ENCODE assay signal across 9 cellular contexts in the genomic region with DNA sequence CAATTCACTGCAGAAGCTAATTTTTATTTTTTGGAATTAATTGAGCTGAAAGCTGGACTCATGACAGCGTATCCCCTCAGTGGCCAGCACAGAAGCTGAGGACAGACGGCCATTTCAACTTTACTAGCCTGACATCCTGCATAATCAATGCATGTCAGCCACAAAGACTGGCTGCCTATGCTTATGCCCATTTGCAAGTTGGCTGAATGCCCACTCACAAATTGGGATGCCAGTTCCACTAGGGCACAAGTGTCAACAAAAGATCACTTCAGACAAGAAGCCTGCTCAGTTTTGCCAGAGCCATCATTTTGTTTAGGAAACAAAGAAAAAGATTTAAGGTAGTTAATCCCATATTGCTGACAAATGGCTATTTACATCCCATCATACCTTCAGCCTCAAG.
"Had no signal": no experiment of that assay in that cellular context is flagged by ENCODE, and none has a peak within 500 bp of the region (broad histone marks: within the 10 kb centered on the region; RNA-seq: fewer than 3 reads in every experiment).

No MANE protein-coding gene starts in this region.

- H3K4me1 ChIP-seq: esophagus squamous epithelium, left lung, thyroid gland had no signal

- H3K9me3 ChIP-seq: esophagus squamous epithelium, left lung, thyroid gland had no signal

- H3K27me3 ChIP-seq: esophagus squamous epithelium, left lung, thyroid gland had no signal

- ATAC-seq: left lung had no signal

- H3K36me3 ChIP-seq: esophagus squamous epithelium, left lung, thyroid gland had no signal

- DNase-seq: activated CD4-positive, alpha-beta T cell treated with anti-CD3 and anti-CD28 coated beads for 48 hours; activated naive CD4-positive, alpha-beta T cell treated with anti-CD3 and anti-CD28 coated beads for 36 hours; esophagus squamous epithelium; foreskin fibroblast; left lung; mesenchymal stem cell; retina; stimulated activated CD4-positive, alpha-beta T cell treated with anti-CD3 and anti-CD28 coated beads, Interleukin-4, amount 100 ng/mL, for 4 hours; thyroid gland had no signal

- H3K4me3 ChIP-seq: esophagus squamous epithelium, left lung, thyroid gland had no signal
